Comparison of ENCODE assay signal across 1 cellular context in the genomic region with DNA sequence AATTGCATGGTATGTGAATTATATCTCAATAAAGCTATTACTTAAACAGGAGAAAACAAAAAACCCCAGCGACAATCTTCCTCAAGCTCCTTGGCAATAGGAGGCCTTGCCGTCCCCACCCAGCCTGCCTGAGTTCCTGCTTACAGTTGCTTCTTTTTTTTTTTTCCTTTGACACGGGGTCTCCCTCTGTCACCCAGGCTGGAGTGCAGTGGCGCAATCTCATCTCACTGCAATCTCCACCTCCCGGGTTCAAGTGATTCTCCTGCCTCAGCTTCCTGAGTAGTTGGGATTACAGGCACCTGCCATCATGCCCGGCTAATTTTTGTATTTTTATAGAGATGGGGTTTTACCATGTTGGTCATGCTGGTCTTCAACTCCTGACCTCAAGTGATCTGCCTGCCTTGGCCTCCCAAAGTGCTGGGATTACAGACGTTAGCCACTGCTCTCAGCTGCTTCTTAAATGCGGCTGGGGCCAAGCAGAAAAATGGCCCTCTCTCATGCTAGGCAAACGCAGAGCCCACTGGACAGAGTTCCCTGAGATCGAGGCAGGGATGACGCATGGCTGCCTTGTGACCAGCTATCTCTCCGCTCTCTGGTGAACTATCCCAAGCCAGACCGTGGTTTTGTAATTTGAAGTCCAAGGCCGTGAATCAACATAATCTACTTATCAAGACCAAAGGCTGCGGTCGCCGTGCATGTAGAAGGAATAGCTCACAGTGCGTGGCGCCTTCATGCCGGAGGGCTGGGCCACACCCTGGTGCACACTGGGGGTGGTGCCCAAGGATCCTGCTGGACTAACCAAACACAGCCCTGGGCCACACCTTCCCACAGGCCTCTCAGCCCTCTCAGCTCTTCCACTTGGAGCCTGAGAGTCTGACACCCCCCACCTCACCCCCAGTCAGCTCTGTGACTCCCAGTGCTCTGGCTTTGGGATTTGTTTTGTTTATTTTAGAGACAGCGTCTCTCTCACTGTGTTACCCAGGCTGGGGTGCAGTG.
TF ChIP-seq lines count a peak whose summit lies in the region.

No MANE protein-coding gene starts in this region.

TF ChIP-seq in K562, 482 proteins besides CTCF, POLR2A, EP300 and RAD21 (continued from another document and continues in another):
- TF ChIP-seq, protein P1, sequence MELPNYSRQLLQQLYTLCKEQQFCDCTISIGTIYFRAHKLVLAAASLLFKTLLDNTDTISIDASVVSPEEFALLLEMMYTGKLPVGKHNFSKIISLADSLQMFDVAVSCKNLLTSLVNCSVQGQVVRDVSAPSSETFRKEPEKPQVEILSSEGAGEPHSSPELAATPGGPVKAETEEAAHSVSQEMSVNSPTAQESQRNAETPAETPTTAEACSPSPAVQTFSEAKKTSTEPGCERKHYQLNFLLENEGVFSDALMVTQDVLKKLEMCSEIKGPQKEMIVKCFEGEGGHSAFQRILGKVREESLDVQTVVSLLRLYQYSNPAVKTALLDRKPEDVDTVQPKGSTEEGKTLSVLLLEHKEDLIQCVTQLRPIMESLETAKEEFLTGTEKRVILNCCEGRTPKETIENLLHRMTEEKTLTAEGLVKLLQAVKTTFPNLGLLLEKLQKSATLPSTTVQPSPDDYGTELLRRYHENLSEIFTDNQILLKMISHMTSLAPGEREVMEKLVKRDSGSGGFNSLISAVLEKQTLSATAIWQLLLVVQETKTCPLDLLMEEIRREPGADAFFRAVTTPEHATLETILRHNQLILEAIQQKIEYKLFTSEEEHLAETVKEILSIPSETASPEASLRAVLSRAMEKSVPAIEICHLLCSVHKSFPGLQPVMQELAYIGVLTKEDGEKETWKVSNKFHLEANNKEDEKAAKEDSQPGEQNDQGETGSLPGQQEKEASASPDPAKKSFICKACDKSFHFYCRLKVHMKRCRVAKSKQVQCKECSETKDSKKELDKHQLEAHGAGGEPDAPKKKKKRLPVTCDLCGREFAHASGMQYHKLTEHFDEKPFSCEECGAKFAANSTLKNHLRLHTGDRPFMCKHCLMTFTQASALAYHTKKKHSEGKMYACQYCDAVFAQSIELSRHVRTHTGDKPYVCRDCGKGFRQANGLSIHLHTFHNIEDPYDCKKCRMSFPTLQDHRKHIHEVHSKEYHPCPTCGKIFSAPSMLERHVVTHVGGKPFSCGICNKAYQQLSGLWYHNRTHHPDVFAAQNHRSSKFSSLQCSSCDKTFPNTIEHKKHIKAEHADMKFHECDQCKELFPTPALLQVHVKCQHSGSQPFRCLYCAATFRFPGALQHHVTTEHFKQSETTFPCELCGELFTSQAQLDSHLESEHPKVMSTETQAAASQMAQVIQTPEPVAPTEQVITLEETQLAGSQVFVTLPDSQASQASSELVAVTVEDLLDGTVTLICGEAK (IDR thresholded peaks at IDR 0.05), result peak; percentile 48; the same call in 1 of the 2 replicates
- TF ChIP-seq, protein P1 (CRISPR knock-in tag; IDR thresholded peaks at IDR 0.05), result no peak
- TF ChIP-seq FOS (IDR thresholded peaks at IDR 0.05; ENCODE audit: extremely low read depth, insufficient read length), result peak; percentile 27
- TF ChIP-seq YY1 (IDR thresholded peaks at IDR 0.05; ENCODE audit: borderline replicate concordance in 1 of 3, control insufficient read depth in 1 of 3, extremely low read depth in 1 of 3, insufficient read depth in 3 of 3, insufficient read length in 1 of 3, insufficient replicate concordance in 2 of 3, low read depth in 1 of 3, low read length in 2 of 3), result peak in 2 of 3 experiments; percentile 23 to 32
- peak; percentile 44 for TF ChIP-seq NEUROD1 (IDR thresholded peaks at IDR 0.05; ENCODE audit: borderline replicate concordance, low read depth, low read length, partially characterized antibody)
- TF ChIP-seq, protein P2, sequence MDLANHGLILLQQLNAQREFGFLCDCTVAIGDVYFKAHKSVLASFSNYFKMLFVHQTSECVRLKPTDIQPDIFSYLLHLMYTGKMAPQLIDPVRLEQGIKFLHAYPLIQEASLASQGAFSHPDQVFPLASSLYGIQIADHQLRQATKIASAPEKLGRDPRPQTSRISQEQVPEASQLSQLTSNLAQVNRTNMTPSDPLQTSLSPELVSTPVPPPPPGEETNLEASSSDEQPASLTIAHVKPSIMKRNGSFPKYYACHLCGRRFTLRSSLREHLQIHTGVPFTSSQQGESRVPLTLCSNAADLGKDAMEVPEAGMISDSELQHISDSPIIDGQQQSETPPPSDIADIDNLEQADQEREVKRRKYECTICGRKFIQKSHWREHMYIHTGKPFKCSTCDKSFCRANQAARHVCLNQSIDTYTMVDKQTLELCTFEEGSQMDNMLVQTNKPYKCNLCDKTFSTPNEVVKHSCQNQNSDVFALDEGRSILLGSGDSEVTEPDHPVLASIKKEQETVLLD (IDR thresholded peaks at IDR 0.05), result 0 out of 2 replicates have a peak, but pooled peaks have one; percentile 12
- TF ChIP-seq, protein P3, sequence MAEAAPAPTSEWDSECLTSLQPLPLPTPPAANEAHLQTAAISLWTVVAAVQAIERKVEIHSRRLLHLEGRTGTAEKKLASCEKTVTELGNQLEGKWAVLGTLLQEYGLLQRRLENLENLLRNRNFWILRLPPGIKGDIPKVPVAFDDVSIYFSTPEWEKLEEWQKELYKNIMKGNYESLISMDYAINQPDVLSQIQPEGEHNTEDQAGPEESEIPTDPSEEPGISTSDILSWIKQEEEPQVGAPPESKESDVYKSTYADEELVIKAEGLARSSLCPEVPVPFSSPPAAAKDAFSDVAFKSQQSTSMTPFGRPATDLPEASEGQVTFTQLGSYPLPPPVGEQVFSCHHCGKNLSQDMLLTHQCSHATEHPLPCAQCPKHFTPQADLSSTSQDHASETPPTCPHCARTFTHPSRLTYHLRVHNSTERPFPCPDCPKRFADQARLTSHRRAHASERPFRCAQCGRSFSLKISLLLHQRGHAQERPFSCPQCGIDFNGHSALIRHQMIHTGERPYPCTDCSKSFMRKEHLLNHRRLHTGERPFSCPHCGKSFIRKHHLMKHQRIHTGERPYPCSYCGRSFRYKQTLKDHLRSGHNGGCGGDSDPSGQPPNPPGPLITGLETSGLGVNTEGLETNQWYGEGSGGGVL (CRISPR knock-in tag; IDR thresholded peaks at IDR 0.05), result no peak
- no peak for TF ChIP-seq PRPF4 (IDR thresholded peaks at IDR 0.05; ENCODE audit: insufficient read depth, low read depth, low read length, poor library complexity, severe bottlenecking)
- TF ChIP-seq, protein P4, sequence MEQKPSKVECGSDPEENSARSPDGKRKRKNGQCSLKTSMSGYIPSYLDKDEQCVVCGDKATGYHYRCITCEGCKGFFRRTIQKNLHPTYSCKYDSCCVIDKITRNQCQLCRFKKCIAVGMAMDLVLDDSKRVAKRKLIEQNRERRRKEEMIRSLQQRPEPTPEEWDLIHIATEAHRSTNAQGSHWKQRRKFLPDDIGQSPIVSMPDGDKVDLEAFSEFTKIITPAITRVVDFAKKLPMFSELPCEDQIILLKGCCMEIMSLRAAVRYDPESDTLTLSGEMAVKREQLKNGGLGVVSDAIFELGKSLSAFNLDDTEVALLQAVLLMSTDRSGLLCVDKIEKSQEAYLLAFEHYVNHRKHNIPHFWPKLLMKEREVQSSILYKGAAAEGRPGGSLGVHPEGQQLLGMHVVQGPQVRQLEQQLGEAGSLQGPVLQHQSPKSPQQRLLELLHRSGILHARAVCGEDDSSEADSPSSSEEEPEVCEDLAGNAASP (IDR thresholded peaks at IDR 0.05), result no peak
- TF ChIP-seq, protein P5, sequence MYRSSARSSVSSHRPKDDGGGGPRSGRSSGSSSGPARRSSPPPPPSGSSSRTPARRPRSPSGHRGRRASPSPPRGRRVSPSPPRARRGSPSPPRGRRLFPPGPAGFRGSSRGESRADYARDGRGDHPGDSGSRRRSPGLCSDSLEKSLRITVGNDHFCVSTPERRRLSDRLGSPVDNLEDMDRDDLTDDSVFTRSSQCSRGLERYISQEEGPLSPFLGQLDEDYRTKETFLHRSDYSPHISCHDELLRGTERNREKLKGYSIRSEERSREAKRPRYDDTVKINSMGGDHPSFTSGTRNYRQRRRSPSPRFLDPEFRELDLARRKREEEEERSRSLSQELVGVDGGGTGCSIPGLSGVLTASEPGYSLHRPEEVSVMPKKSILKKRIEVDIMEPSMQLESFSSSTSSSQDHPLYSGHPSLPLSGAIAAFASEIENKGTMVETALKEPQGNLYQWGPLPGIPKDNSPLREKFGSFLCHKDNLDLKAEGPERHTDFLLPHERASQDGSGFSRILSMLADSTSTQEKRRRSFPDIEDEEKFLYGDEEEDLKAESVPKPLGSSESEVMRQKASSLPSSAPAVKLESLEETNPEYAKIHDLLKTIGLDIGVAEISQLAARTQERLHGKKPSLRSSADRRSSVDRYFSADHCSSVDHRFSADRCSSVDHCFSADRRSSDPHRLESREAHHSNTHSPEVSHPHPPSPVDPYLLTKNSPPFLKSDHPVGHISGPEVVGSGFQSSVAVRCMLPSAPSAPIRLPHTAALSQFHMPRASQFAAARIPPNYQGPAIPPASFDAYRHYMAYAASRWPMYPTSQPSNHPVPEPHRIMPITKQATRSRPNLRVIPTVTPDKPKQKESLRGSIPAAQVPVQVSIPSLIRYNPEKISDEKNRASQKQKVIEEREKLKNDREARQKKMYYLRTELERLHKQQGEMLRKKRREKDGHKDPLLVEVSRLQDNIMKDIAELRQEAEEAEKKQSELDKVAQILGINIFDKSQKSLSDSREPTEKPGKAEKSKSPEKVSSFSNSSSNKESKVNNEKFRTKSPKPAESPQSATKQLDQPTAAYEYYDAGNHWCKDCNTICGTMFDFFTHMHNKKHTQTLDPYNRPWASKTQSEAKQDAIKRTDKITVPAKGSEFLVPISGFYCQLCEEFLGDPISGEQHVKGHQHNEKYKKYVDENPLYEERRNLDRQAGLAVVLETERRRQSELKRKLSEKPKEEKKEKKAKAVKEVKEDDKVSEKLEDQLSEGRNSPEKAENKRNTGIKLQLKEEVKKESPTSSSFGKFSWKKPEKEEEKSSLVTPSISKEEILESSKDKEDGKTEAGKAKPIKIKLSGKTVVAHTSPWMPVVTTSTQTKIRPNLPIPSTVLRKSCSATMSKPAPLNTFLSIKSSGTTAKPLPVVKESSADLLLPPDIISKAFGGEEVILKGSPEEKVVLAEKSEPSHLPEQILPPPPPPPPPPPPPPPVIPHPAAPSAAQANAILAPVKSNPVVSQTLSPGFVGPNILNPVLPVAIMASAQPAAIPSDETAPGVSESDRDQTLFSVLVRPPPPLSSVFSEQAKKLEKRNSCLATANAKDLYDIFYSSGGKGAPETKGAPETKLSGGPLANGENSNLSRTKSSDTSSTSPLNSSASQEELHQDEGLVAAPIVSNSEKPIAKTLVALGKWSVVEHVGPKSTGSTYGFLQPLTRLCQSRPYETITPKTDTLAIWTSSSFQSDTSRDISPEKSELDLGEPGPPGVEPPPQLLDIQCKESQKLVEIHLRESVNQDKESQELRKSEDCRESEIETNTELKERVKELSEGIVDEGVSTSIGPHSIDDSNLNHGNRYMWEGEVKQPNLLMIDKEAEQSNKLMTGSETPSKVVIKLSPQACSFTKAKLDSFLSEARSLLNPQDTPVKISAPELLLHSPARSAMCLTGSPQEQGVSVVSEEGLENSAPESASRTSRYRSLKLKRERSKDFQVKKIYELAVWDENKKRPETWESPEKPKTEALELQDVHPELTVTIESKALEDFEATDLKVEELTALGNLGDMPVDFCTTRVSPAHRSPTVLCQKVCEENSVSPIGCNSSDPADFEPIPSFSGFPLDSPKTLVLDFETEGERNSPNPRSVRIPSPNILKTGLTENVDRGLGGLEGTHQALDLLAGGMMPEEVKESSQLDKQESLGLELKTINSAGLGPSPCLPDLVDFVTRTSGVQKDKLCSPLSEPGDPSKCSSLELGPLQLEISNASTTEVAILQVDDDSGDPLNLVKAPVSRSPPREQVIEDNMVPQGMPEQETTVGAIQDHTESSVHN (IDR thresholded peaks at IDR 0.05; ENCODE audit: borderline replicate concordance in 1 of 2, low read depth in 1 of 2), result 0 out of 4 replicates have a peak, but pooled peaks of 1 of the 2 experiments have one; percentile 12
- peak; percentile 86 for TF ChIP-seq BHLHE40 (IDR thresholded peaks at IDR 0.05; ENCODE audit: low read length)
- peak; percentile 44; the same call in 1 of the 2 replicates for TF ChIP-seq RAD51 (IDR thresholded peaks at IDR 0.05; ENCODE audit: borderline replicate concordance, low read depth)
- no peak for TF ChIP-seq PPARD (CRISPR knock-in tag; IDR thresholded peaks at IDR 0.05)
- TF ChIP-seq ZNF124 (CRISPR knock-in tag; IDR thresholded peaks at IDR 0.05), result no peak
- TF ChIP-seq, protein P6, sequence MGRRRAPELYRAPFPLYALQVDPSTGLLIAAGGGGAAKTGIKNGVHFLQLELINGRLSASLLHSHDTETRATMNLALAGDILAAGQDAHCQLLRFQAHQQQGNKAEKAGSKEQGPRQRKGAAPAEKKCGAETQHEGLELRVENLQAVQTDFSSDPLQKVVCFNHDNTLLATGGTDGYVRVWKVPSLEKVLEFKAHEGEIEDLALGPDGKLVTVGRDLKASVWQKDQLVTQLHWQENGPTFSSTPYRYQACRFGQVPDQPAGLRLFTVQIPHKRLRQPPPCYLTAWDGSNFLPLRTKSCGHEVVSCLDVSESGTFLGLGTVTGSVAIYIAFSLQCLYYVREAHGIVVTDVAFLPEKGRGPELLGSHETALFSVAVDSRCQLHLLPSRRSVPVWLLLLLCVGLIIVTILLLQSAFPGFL (CRISPR knock-in tag; IDR thresholded peaks at IDR 0.05), result 0 out of 2 replicates have a peak, but pooled peaks have one; percentile 82
- TF ChIP-seq, protein P7, sequence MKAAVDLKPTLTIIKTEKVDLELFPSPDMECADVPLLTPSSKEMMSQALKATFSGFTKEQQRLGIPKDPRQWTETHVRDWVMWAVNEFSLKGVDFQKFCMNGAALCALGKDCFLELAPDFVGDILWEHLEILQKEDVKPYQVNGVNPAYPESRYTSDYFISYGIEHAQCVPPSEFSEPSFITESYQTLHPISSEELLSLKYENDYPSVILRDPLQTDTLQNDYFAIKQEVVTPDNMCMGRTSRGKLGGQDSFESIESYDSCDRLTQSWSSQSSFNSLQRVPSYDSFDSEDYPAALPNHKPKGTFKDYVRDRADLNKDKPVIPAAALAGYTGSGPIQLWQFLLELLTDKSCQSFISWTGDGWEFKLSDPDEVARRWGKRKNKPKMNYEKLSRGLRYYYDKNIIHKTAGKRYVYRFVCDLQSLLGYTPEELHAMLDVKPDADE (conservative IDR thresholded peaks at IDR 0.05; ENCODE audit: control insufficient read depth, low read depth, low read length), result no peak
- peak; percentile 96 for TF ChIP-seq CBFB (CRISPR knock-in tag; IDR thresholded peaks at IDR 0.05)
